8 cellular contexts compared by ENCODE assay signal in genomic region chr2:111100765-111101162, GRCh38. TPM values are rescaled to one million over a fixed set of nuclear protein-coding genes. Genes with fewer than 3 reads are reported as not detected.
DNase-seq lines count a peak whose midpoint lies in the region; ATAC-seq and TF ChIP-seq lines count a peak whose summit lies in the region.

No MANE protein-coding gene starts in this region.

- peaks cover 9% of the 10 kb centered on the region for H3K4me1 Mint-ChIP-seq in activated T-cell treated with anti-CD3 and anti-CD28 coated beads, Interleukin-2, amount 50 U/mL, for 4 hours (ENCODE audit: low read depth)

- no peaks in the 10 kb centered on the region for H3K9me3 Mint-ChIP-seq in activated T-cell treated with anti-CD3 and anti-CD28 coated beads, Interleukin-2, amount 50 U/mL, for 4 hours

- H3K4me3 Mint-ChIP-seq in activated T-cell treated with anti-CD3 and anti-CD28 coated beads, Interleukin-2, amount 50 U/mL, for 4 hours: no peak overlapping the region

- 83 to 89% (median 84%) methylated on average over 5 of the region's 5 CpGs for WGBS in psoas muscle, 3 donors
- 73 to 89% methylated on average over 5 of the region's 5 CpGs for WGBS in thyroid gland, 2 donors
- WGBS in ovary, 3 donors: 83 to 86% (median 86%) methylated on average over 5 of the region's 5 CpGs

- TF ChIP-seq POLR2A in thyroid gland (IDR thresholded peaks at IDR 0.05) (no peak), ovary (IDR thresholded peaks at IDR 0.05) (no peak)

- H3K27ac ChIP-seq in RWPE2 (ENCODE audit: poor library complexity, severe bottlenecking) (no peak overlapping the region), psoas muscle (no peak overlapping the region), thyroid gland (no peak overlapping the region), ovary (no peak overlapping the region)

- H3K27me3 ChIP-seq in RWPE2 (ENCODE audit: insufficient read depth, poor library complexity, severe bottlenecking) (peaks cover 4% of the 10 kb centered on the region), psoas muscle (ENCODE audit: insufficient read depth in 3 of 3, low read length in 2 of 3) (no peaks in the 10 kb centered on the region), thyroid gland (no peaks in the 10 kb centered on the region), ovary (no peaks in the 10 kb centered on the region)

- ATAC-seq in activated T-cell treated with anti-CD3 and anti-CD28 coated beads, Interleukin-2, amount 50 U/mL, for 4 hours: peak; percentile 87 to 89
- peak; percentile 91 for ATAC-seq in HG02885 (IDR thresholded peaks at IDR 0.05; ENCODE audit: poor library complexity, unreplicated experiment)
- ATAC-seq in RWPE2 (ENCODE audit: low read depth): peak; percentile 38; the same call in 1 of the 3 replicates
- ATAC-seq in psoas muscle: peak in 3 of 4 donors; percentile 32 to 69 (median 53)

- no peaks in the 10 kb centered on the region for H3K36me3 ChIP-seq in RWPE2 (ENCODE audit: low read depth)
- no peaks in the 10 kb centered on the region for H3K36me3 ChIP-seq in psoas muscle (ENCODE audit: insufficient read depth in 1 of 2, low read depth in 1 of 2)
- no peaks in the 10 kb centered on the region for H3K36me3 ChIP-seq in thyroid gland
- H3K36me3 ChIP-seq in ovary: no peaks in the 10 kb centered on the region

- H3K4me3 ChIP-seq in RWPE2 (ENCODE audit: severe bottlenecking) (no peak overlapping the region), psoas muscle (no peak overlapping the region), thyroid gland (replicated peaks in 1 of 3) (no peak overlapping the region), ovary (no peak overlapping the region)

- H3K27me3 Mint-ChIP-seq in activated T-cell treated with anti-CD3 and anti-CD28 coated beads, Interleukin-2, amount 50 U/mL, for 4 hours (ENCODE audit: low read depth): peaks cover 19% of the 10 kb centered on the region

- no peaks in the 10 kb centered on the region for H3K36me3 Mint-ChIP-seq in activated T-cell treated with anti-CD3 and anti-CD28 coated beads, Interleukin-2, amount 50 U/mL, for 4 hours (ENCODE audit: insufficient read depth)

- no peaks in the 10 kb centered on the region for H3K9me3 ChIP-seq in RWPE2 (ENCODE audit: severe bottlenecking)
- no peaks in the 10 kb centered on the region for H3K9me3 ChIP-seq in psoas muscle
- no peaks in the 10 kb centered on the region for H3K9me3 ChIP-seq in thyroid gland
- H3K9me3 ChIP-seq in ovary: no peaks in the 10 kb centered on the region

- H3K4me1 ChIP-seq in RWPE2 (ENCODE audit: insufficient read depth, poor library complexity, severe bottlenecking): no peaks in the 10 kb centered on the region
- no peaks in the 10 kb centered on the region for H3K4me1 ChIP-seq in psoas muscle
- no peaks in the 10 kb centered on the region for H3K4me1 ChIP-seq in thyroid gland
- no peaks in the 10 kb centered on the region for H3K4me1 ChIP-seq in ovary (ENCODE audit: insufficient read depth)

- no peak for DNase-seq in activated T-cell treated with anti-CD3 and anti-CD28 coated beads, Interleukin-2, amount 50 U/mL, for 4 hours
- DNase-seq in activated T-cell treated with anti-CD3 and anti-CD28 coated beads, Interleukin-2, amount 50 U/mL, for 1 hour: no peak
- DNase-seq in RWPE2 (ENCODE audit: low spot score): no peak
- DNase-seq in psoas muscle: no peak
- DNase-seq in thyroid gland: no peak
- DNase-seq in ovary: no peak
- no peak for DNase-seq in activated CD8-positive, alpha-beta memory T cell treated with anti-CD3 and anti-CD28 coated beads, Interleukin-2, amount 50 U/mL, for 4 hours

- intact Hi-C loops in psoas muscle (cut with DNase I): no loop called here
- intact Hi-C loops in thyroid gland (cut with DNase I): no loop called here
- intact Hi-C loops in ovary (cut with DNase I): no loop called here

- TF ChIP-seq CTCF in RWPE2 (IDR thresholded peaks at IDR 0.05; ENCODE audit: poor library complexity, severe bottlenecking): no peak
- no peak for TF ChIP-seq CTCF in psoas muscle (IDR thresholded peaks at IDR 0.05)
- no peak for TF ChIP-seq CTCF in thyroid gland (IDR thresholded peaks at IDR 0.05)
- no peak for TF ChIP-seq CTCF in ovary (IDR thresholded peaks at IDR 0.05)

- TF ChIP-seq EP300 in ovary (IDR thresholded peaks at IDR 0.05): no peak

RNA-seq across cellular contexts. Expression of gene BCL2L11, which starts 19.9 kb away (rescaled TPM):
- total RNA-seq in activated T-cell treated with anti-CD3 and anti-CD28 coated beads, Interleukin-2, amount 50 U/mL, for 4 hours: 10 to 100 TPM; 63.3 to 68.9 (median 65.5) TPM
- total RNA-seq in psoas muscle (10 to 100 TPM in 2 of 4 donors, 1 to 10 TPM in 2; 8.2 to 25.4 (median 11.7) TPM), thyroid gland (10 to 100 TPM; 48.4 to 90.6 (median 62.4) TPM), ovary (10 to 100 TPM; 16.8 to 34.7 (median 21.2) TPM)
- polyA plus RNA-seq in psoas muscle (1 to 10 TPM; 2.5 to 7.4 (median 4.6) TPM), ovary (10 to 100 TPM; 11.6 to 17.7 TPM)

Comparison
In these comparisons a context has a peak if more than half of its experiments do, and no peak if none do; other contexts are left out.
1. ATAC-seq: peak in every context shown above with its lines; median percentile 91 in HG02885; 88 in activated T-cell treated with anti-CD3 and anti-CD28 coated beads, Interleukin-2, amount 50 U/mL, for 4 hours; 53 in psoas muscle; 38 in RWPE2.